ENCODE assay signal across 2 cellular contexts in genomic region chr12:69738351-69739286, GRCh38.
TF ChIP-seq lines count a peak whose summit lies in the region.

Gene RAB3IP, plus strand, starts transcription at chr12:69738860. Its CDS starts 16,549 bp downstream, at chr12:69755409.

TF ChIP-seq in HCT116, 20 proteins besides CTCF, POLR2A, EP300 and RAD21 (continued from another document):
- TF ChIP-seq MAX (IDR thresholded peaks at IDR 0.05): peak; percentile 13; the same call in 1 of the 2 replicates
- TF ChIP-seq ZFX (IDR thresholded peaks at IDR 0.05): peak; percentile 54
- no peak for TF ChIP-seq CBX3 (IDR thresholded peaks at IDR 0.05; ENCODE audit: low read depth)
- no peak for TF ChIP-seq ZNF274 (IDR thresholded peaks at IDR 0.05; ENCODE audit: low read depth, low read length)
- peak; percentile 74 for TF ChIP-seq POLR2AphosphoS5 (IDR thresholded peaks at IDR 0.05; ENCODE audit: low read depth, low read length)
- TF ChIP-seq ZBTB33 (IDR thresholded peaks at IDR 0.05; ENCODE audit: extremely low read depth, insufficient replicate concordance, low read length): no peak
- peak; percentile 73; the same call in 1 of the 2 replicates for TF ChIP-seq SIN3A (IDR thresholded peaks at IDR 0.05; ENCODE audit: low read depth)
- TF ChIP-seq SP1 (IDR thresholded peaks at IDR 0.05; ENCODE audit: low read depth): peak; percentile 20; the same call in 1 of the 2 replicates
- peak; percentile 55 for TF ChIP-seq EGR1 (IDR thresholded peaks at IDR 0.05; ENCODE audit: low read depth)
TF ChIP-seq in HCT116: peak in this region for 6.

TF ChIP-seq in SK-N-SH, 30 proteins besides CTCF, POLR2A, EP300 and RAD21 (continued from another document):
- no peak for TF ChIP-seq TEAD4 (IDR thresholded peaks at IDR 0.05; ENCODE audit: borderline replicate concordance, insufficient read depth)
- 0 out of 2 replicates have a peak, but pooled peaks have one; percentile 16 for TF ChIP-seq POLR2AphosphoS5 (IDR thresholded peaks at IDR 0.05; ENCODE audit: low read depth, low read length)
- TF ChIP-seq MXI1 (IDR thresholded peaks at IDR 0.05; ENCODE audit: low read depth, low read length): no peak; the same call in 1 of the 2 replicates
- no peak for TF ChIP-seq ZBTB33 (IDR thresholded peaks at IDR 0.05; ENCODE audit: borderline replicate concordance, low read depth)
- no peak for TF ChIP-seq MAX (IDR thresholded peaks at IDR 0.05; ENCODE audit: low read depth)
- TF ChIP-seq RCOR1 (IDR thresholded peaks at IDR 0.05; ENCODE audit: low read length): no peak
- TF ChIP-seq USF1 (IDR thresholded peaks at IDR 0.05; ENCODE audit: borderline replicate concordance, low read depth): no peak
- TF ChIP-seq ELF1 (IDR thresholded peaks at IDR 0.05): no peak
- no peak for TF ChIP-seq MEF2A (IDR thresholded peaks at IDR 0.05; ENCODE audit: borderline replicate concordance, low read depth)
- peak; percentile 68 for TF ChIP-seq NRF1 (IDR thresholded peaks at IDR 0.05; ENCODE audit: low read depth, low read length)
- TF ChIP-seq TCF12 (IDR thresholded peaks at IDR 0.05): no peak
- no peak for TF ChIP-seq EZH2phosphoT487 (IDR thresholded peaks at IDR 0.05; ENCODE audit: borderline replicate concordance, low read depth)
- TF ChIP-seq YY1 (IDR thresholded peaks at IDR 0.05; ENCODE audit: low read depth): no peak
- no peak for TF ChIP-seq CHD2 (IDR thresholded peaks at IDR 0.05; ENCODE audit: low read length, partially characterized antibody)
- TF ChIP-seq FOXM1 (IDR thresholded peaks at IDR 0.05; ENCODE audit: low read depth): no peak
- 0 out of 2 replicates have a peak, but pooled peaks have one; percentile 3 for TF ChIP-seq REST (IDR thresholded peaks at IDR 0.05; ENCODE audit: low read depth, low read length)
- TF ChIP-seq SIN3A (IDR thresholded peaks at IDR 0.05; ENCODE audit: borderline replicate concordance, low read depth, low read length): no peak
- TF ChIP-seq NFIC (IDR thresholded peaks at IDR 0.05; ENCODE audit: borderline replicate concordance): no peak
- no peak for TF ChIP-seq PBX3 (IDR thresholded peaks at IDR 0.05)
- TF ChIP-seq GATA2 (CRISPR knock-in tag; IDR thresholded peaks at IDR 0.05): no peak
